21 cellular contexts compared by ENCODE assay signal in genomic region chr1:245666412-245666811, GRCh38.
DNase-seq lines count a peak whose midpoint lies in the region; ATAC-seq and TF ChIP-seq lines count a peak whose summit lies in the region.
"Had no signal": no experiment of that assay in that cellular context is flagged by ENCODE, and none has a peak within 500 bp of the region (broad histone marks: within the 10 kb centered on the region; RNA-seq: fewer than 3 reads in every experiment).

No MANE protein-coding gene starts in this region.

- H3K4me3 Mint-ChIP-seq in endodermal cell (no peak overlapping the region), osteocyte (ENCODE audit: unreplicated experiment) (no peak overlapping the region), Calu3 (ENCODE audit: low read depth, unreplicated experiment) (no peak overlapping the region)
- H3K4me3 Mint-ChIP-seq in CD8-positive, alpha-beta T cell, result no peak overlapping the region
- H3K4me3 Mint-ChIP-seq: CD14-positive monocyte; CD4-positive, alpha-beta T cell; HFFc6 had no signal

- H3K36me3 Mint-ChIP-seq in endodermal cell (ENCODE audit: low read depth) (peaks cover 7% of the 10 kb centered on the region), osteocyte (ENCODE audit: unreplicated experiment) (no peaks in the 10 kb centered on the region), Calu3 (ENCODE audit: insufficient read depth, unreplicated experiment) (no peaks in the 10 kb centered on the region)
- no peaks in the 10 kb centered on the region for H3K36me3 Mint-ChIP-seq in CD8-positive, alpha-beta T cell
- H3K36me3 Mint-ChIP-seq: CD14-positive monocyte had no signal

- H3K9me3 ChIP-seq in endodermal cell (ENCODE audit: control insufficient read depth, low read length), result no peaks in the 10 kb centered on the region
- H3K9me3 ChIP-seq in CD8-positive, alpha-beta T cell (ENCODE audit: low read length), result no peaks in the 10 kb centered on the region
- H3K9me3 ChIP-seq: A549; BE2C; BLaER1 treated with 17β-estradiol and CSF1 and Interleukin-3, amounts not matched to agents 10 nM and 100 nM; HAP-1 had no signal

- peaks cover 4% of the 10 kb centered on the region for H3K4me1 Mint-ChIP-seq in endodermal cell
- H3K4me1 Mint-ChIP-seq in osteocyte (ENCODE audit: unreplicated experiment), result no peaks in the 10 kb centered on the region
- no peaks in the 10 kb centered on the region for H3K4me1 Mint-ChIP-seq in CD8-positive, alpha-beta T cell (ENCODE audit: low read depth)
- H3K4me1 Mint-ChIP-seq in Calu3 (ENCODE audit: low read depth, unreplicated experiment), result no peaks in the 10 kb centered on the region

- H3K9me3 Mint-ChIP-seq in endodermal cell (peaks cover 4% of the 10 kb centered on the region), osteocyte (ENCODE audit: unreplicated experiment) (no peaks in the 10 kb centered on the region), Calu3 (ENCODE audit: low read depth, unreplicated experiment) (peaks cover 5% of the 10 kb centered on the region)
- no peaks in the 10 kb centered on the region for H3K9me3 Mint-ChIP-seq in CD8-positive, alpha-beta T cell
- H3K9me3 Mint-ChIP-seq: CD4-positive, alpha-beta T cell; HFFc6 had no signal

- peak; percentile 10 for DNase-seq in cardiac septum (ENCODE audit: low spot score)
- no peak for DNase-seq in left ventricle myocardium superior
- DNase-seq in endodermal cell, result peak; percentile 7
- peak; percentile 36 for DNase-seq in osteocyte (ENCODE audit: extremely low spot score, unreplicated experiment)
- no peak for DNase-seq in CD8-positive, alpha-beta T cell
- no peak for DNase-seq in Calu3
- DNase-seq: 8988T; ACHN; AML-193; BE2C; CD4-positive, alpha-beta T cell; COR-L47; DMS153; DND-41; GOT3; HFFc6 had no signal

- CTCF ChIA-PET in CD8-positive, alpha-beta T cell (lab: Charles Lee), result no interaction called here
- CTCF ChIA-PET in Calu3 (lab: Charles Lee), result interaction anchor here (0.6 kb wide), 1 partner anchor 22 kb away, joined by 4 read pairs; no protein-coding TSS in a partner anchor

- H3K27ac ChIP-seq in endodermal cell (ENCODE audit: low read depth, low read length), result no peak overlapping the region
- H3K27ac ChIP-seq in CD8-positive, alpha-beta T cell (ENCODE audit: low read depth, low read length), result no peak overlapping the region
- H3K27ac ChIP-seq: A549; BLaER1 treated with 17β-estradiol and CSF1 and Interleukin-3, amounts not matched to agents 10 nM and 100 nM had no signal

- ATAC-seq in left ventricle myocardium superior (no peak), HG03045 (IDR thresholded peaks at IDR 0.05; ENCODE audit: unreplicated experiment) (no peak)
- no peak for ATAC-seq in CD8-positive, alpha-beta T cell
- ATAC-seq: A549 had no signal

- intact Hi-C loops in cardiac septum (cut with DNase I), result no loop called here
- intact Hi-C loops in left ventricle myocardium superior (cut with micrococcal nuclease), result no loop called here
- intact Hi-C loops in CD8-positive, alpha-beta T cell (cut with DNase I, micrococcal nuclease), result no loop called here
- intact Hi-C loops in Calu3 (cut with micrococcal nuclease; ENCODE audit: unreplicated experiment), result no loop called here

- POLR2A ChIA-PET in CD8-positive, alpha-beta T cell (lab: Charles Lee), result no interaction called here

- H3K36me3 ChIP-seq in endodermal cell (ENCODE audit: control insufficient read depth, insufficient read depth, low read length), result no peaks in the 10 kb centered on the region
- no peaks in the 10 kb centered on the region for H3K36me3 ChIP-seq in CD8-positive, alpha-beta T cell (ENCODE audit: insufficient read depth, low read length)
- H3K36me3 ChIP-seq: BLaER1 treated with 17β-estradiol and CSF1 and Interleukin-3, amounts not matched to agents 10 nM and 100 nM; HAP-1 had no signal

- H3K4me3 ChIP-seq in endodermal cell (ENCODE audit: low read length), result no peak overlapping the region
- no peak overlapping the region for H3K4me3 ChIP-seq in CD8-positive, alpha-beta T cell (ENCODE audit: low read depth, low read length)
- H3K4me3 ChIP-seq: A549; BLaER1 treated with 17β-estradiol and CSF1 and Interleukin-3, amounts not matched to agents 10 nM and 100 nM; HAP-1 had no signal

- 93 to 98% methylated on average over 9 of the region's 9 CpGs for WGBS in endodermal cell (ENCODE audit: insufficient coverage in 1 of 2, insufficient read length in 1 of 2), 2 experiments

- BruUV-seq in Calu3 (replicated peaks; lab: Mats Ljungman, UMichigan), result no TSS peak

- TF ChIP-seq CTCF in endodermal cell (conservative IDR thresholded peaks at IDR 0.05) (no peak), osteocyte (IDR thresholded peaks at IDR 0.05) (no peak), Calu3 (IDR thresholded peaks at IDR 0.05; ENCODE audit: unreplicated experiment) (no peak)
- no peak for TF ChIP-seq CTCF in CD8-positive, alpha-beta T cell (IDR thresholded peaks at IDR 0.05)

- H3K27me3 ChIP-seq in endodermal cell (ENCODE audit: control insufficient read depth, insufficient read depth, low read length, poor library complexity, severe bottlenecking), result no peaks in the 10 kb centered on the region
- H3K27me3 ChIP-seq in CD8-positive, alpha-beta T cell (ENCODE audit: insufficient read depth, low read length), result no peaks in the 10 kb centered on the region
- H3K27me3 ChIP-seq: BE2C; BLaER1 treated with 17β-estradiol and CSF1 and Interleukin-3, amounts not matched to agents 10 nM and 100 nM had no signal

- H3K9ac ChIP-seq in endodermal cell (ENCODE audit: extremely low read depth, low read length, poor library complexity, severe bottlenecking), result no peak overlapping the region
- H3K9ac ChIP-seq: BLaER1 treated with 17β-estradiol and CSF1 and Interleukin-3, amounts not matched to agents 10 nM and 100 nM had no signal

- H3K4me1 ChIP-seq in endodermal cell (ENCODE audit: control insufficient read depth, insufficient read depth, low read length), result no peaks in the 10 kb centered on the region
- H3K4me1 ChIP-seq in CD8-positive, alpha-beta T cell (ENCODE audit: insufficient read depth, low read length), result no peaks in the 10 kb centered on the region
- H3K4me1 ChIP-seq: A549; BE2C; BLaER1 treated with 17β-estradiol and CSF1 and Interleukin-3, amounts not matched to agents 10 nM and 100 nM; HAP-1 had no signal

- no peaks in the 10 kb centered on the region for H3K27me3 Mint-ChIP-seq in endodermal cell (ENCODE audit: insufficient read depth)
- no peaks in the 10 kb centered on the region for H3K27me3 Mint-ChIP-seq in osteocyte (ENCODE audit: unreplicated experiment)
- H3K27me3 Mint-ChIP-seq in CD8-positive, alpha-beta T cell (ENCODE audit: low read depth), result no peaks in the 10 kb centered on the region
- H3K27me3 Mint-ChIP-seq in Calu3 (ENCODE audit: unreplicated experiment), result no peaks in the 10 kb centered on the region
- H3K27me3 Mint-ChIP-seq: CD4-positive, alpha-beta T cell had no signal

- H3K27ac Mint-ChIP-seq in endodermal cell, result no peak overlapping the region
- no peak overlapping the region for H3K27ac Mint-ChIP-seq in osteocyte (ENCODE audit: unreplicated experiment)
- no peak overlapping the region for H3K27ac Mint-ChIP-seq in CD8-positive, alpha-beta T cell
- no peak overlapping the region for H3K27ac Mint-ChIP-seq in Calu3 (ENCODE audit: unreplicated experiment)
- H3K27ac Mint-ChIP-seq: CD14-positive monocyte; CD4-positive, alpha-beta T cell; HFFc6 had no signal

Comparison
In these comparisons a context has a peak if more than half of its experiments do, and no peak if none do; other contexts are left out.
1. DNase-seq: peak in cardiac septum (single experiment), endodermal cell (single experiment) and osteocyte (single experiment); none in left ventricle myocardium superior (single experiment), CD8-positive, alpha-beta T cell (0 of 7) and Calu3 (single experiment).